Comparison of ENCODE assay signal across 15 cellular contexts in the genomic region with DNA sequence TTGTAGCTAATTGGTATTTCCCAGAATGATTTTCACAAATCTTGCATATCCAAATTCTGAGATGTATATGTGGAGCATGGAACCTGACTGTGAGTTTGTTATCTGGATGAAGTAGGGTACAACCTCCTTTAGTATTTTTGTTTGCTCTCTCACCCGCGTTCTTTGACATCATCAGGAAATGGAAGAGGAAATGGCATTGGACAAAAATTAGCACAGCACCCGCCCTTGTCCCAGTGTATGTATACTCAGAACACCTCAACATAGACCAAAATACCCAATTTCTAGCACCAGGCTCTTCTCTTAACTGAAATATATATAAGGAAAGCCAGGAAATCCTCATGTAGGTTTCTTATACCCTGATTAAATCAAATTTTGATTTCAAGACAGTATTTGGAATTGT. TPM values are rescaled to one million over a fixed set of nuclear protein-coding genes. Genes with fewer than 3 reads are reported as not detected.
DNase-seq lines count a peak whose midpoint lies in the region; ATAC-seq, FAIRE-seq and TF ChIP-seq lines count a peak whose summit lies in the region.
"Had no signal": no experiment of that assay in that cellular context is flagged by ENCODE, and none has a peak within 500 bp of the region (broad histone marks: within the 10 kb centered on the region; RNA-seq: fewer than 3 reads in every experiment).

No MANE protein-coding gene starts in this region.

- TF ChIP-seq POLR2A in heart left ventricle (IDR thresholded peaks at IDR 0.05) (no peak), endothelial cell of umbilical vein (IDR thresholded peaks at IDR 0.05; ENCODE audit: low read depth, low read length) (no peak)

- no peaks in the 10 kb centered on the region for H4K20me1 ChIP-seq in endothelial cell of umbilical vein (replicated peaks; ENCODE audit: control insufficient read depth, extremely low read depth, insufficient read depth, low read length)

- no peak overlapping the region for H3K4me3 ChIP-seq in right cardiac atrium (ENCODE audit: low read length)
- no peak overlapping the region for H3K4me3 ChIP-seq in heart left ventricle
- H3K4me3 ChIP-seq in endothelial cell of umbilical vein (replicated peaks in 1 of 3; ENCODE audit: insufficient read depth in 1 of 3, low read depth in 1 of 3, low read length in 3 of 3) = no peak overlapping the region
- H3K4me3 ChIP-seq in mucosa of descending colon = no peak overlapping the region
- H3K4me3 ChIP-seq: GM12878, GM23248, HAP-1 had no signal

- BruUV-seq in endothelial cell of umbilical vein (replicated peaks; lab: Mats Ljungman, UMichigan) = no TSS peak

- H3K9me3 ChIP-seq in right cardiac atrium (ENCODE audit: control insufficient read depth, low read length) (no peaks in the 10 kb centered on the region), heart left ventricle (no peaks in the 10 kb centered on the region), endothelial cell of umbilical vein (replicated peaks; ENCODE audit: control insufficient read depth, insufficient read depth, low read length) (no peaks in the 10 kb centered on the region), mucosa of descending colon (no peaks in the 10 kb centered on the region)
- H3K9me3 ChIP-seq: Caco-2, HAP-1 had no signal

- H3K27me3 ChIP-seq in right cardiac atrium (ENCODE audit: control insufficient read depth, insufficient read depth) = no peaks in the 10 kb centered on the region
- H3K27me3 ChIP-seq in heart left ventricle = no peaks in the 10 kb centered on the region
- H3K27me3 ChIP-seq in endothelial cell of umbilical vein (ENCODE audit: control insufficient read depth in 2 of 2, insufficient read depth in 2 of 2, low read length in 2 of 2) = no peaks in the 10 kb centered on the region

- H3K27ac ChIP-seq in right cardiac atrium (ENCODE audit: low read length) (no peak overlapping the region), heart left ventricle (peak overlapping the region in 1 of 12 donors; percentile 20), endothelial cell of umbilical vein (ENCODE audit: insufficient read depth, low read depth, low read length) (no peak overlapping the region)
- H3K27ac ChIP-seq: C4-2B, GM23248 had no signal

- CTCF ChIA-PET in endothelial cell of umbilical vein (lab: Charles Lee) = no interaction called here

- TF ChIP-seq CTCF in heart left ventricle (IDR thresholded peaks at IDR 0.05) (no peak), endothelial cell of umbilical vein (IDR thresholded peaks at IDR 0.05; ENCODE audit: extremely low read depth in 1 of 2, insufficient read depth in 1 of 2, low read depth in 1 of 2, low read length in 2 of 2) (no peak), mucosa of descending colon (IDR thresholded peaks at IDR 0.05) (no peak)

- H3K36me3 ChIP-seq in heart left ventricle (no peaks in the 10 kb centered on the region), endothelial cell of umbilical vein (ENCODE audit: control insufficient read depth in 2 of 2, extremely low read depth in 1 of 2, insufficient read depth in 2 of 2, low read length in 2 of 2) (no peaks in the 10 kb centered on the region), mucosa of descending colon (ENCODE audit: low read depth) (no peaks in the 10 kb centered on the region)
- H3K36me3 ChIP-seq: HAP-1 had no signal

- no peak for DNase-seq in right cardiac atrium
- no peak for DNase-seq in heart left ventricle
- peak; percentile 31 for DNase-seq in endothelial cell of umbilical vein (ENCODE audit: low read depth, low spot score)
- no peak for DNase-seq in mucosa of descending colon
- no peak for DNase-seq in NCI-H69 (lab: John Stamatoyannopoulos, UW)
- no peak for DNase-seq in activated CD4-positive, alpha-beta T cell treated with anti-CD3 and anti-CD28 coated beads, Interleukin-2, amount 50 U/mL, for 1 hour
- DNase-seq: Caco-2; CD4-positive, alpha-beta T cell; DMS79 treated with DMSO at 0.1 percent for 48 hours; GM23248 had no signal

- dilution Hi-C loops in endothelial cell of umbilical vein (cut with MboI; ENCODE audit: extremely low pct_ligation_motif_present, low sequenced_read_pairs) = no loop called here

- peak overlapping the region; percentile 52 for H3K4me2 ChIP-seq in endothelial cell of umbilical vein (ENCODE audit: insufficient read depth, low read length)

- no peaks in the 10 kb centered on the region for H3K4me1 ChIP-seq in right cardiac atrium (ENCODE audit: control insufficient read depth, insufficient read depth, low read length)
- H3K4me1 ChIP-seq in heart left ventricle = peaks cover 0 to 1% (median 0%) of the 10 kb centered on the region in 12 donors
- peaks cover 6% of the 10 kb centered on the region for H3K4me1 ChIP-seq in endothelial cell of umbilical vein (ENCODE audit: control insufficient read depth, extremely low read depth, insufficient read depth, low read length)
- H3K4me1 ChIP-seq in mucosa of descending colon (ENCODE audit: low read depth) = no peaks in the 10 kb centered on the region

- no peaks in the 10 kb centered on the region for H3K79me2 ChIP-seq in endothelial cell of umbilical vein (ENCODE audit: control insufficient read depth, insufficient read depth, low read length)

- POLR2A ChIA-PET in endothelial cell of umbilical vein (lab: Charles Lee) = no interaction called here

- intact Hi-C loops in right cardiac atrium (cut with DNase I) (no loop called here), heart left ventricle (cut with DNase I) (no loop called here), endothelial cell of umbilical vein (cut with micrococcal nuclease) (no loop called here), mucosa of descending colon (cut with DNase I, micrococcal nuclease) (no loop called here)

- H3K9ac ChIP-seq in endothelial cell of umbilical vein (replicated peaks; ENCODE audit: extremely low read depth, insufficient read depth, low read length) = no peak overlapping the region
- H3K9ac ChIP-seq: GM23248 had no signal

- H2AFZ ChIP-seq in endothelial cell of umbilical vein (ENCODE audit: low read depth, low read length) = peak overlapping the region; percentile 64
- H2AFZ ChIP-seq: GM23248 had no signal

- FAIRE-seq in endothelial cell of umbilical vein (lab: Jason Lieb, UNC) = peak; percentile 91
- FAIRE-seq: D721Med, GM12878, HepG2 had no signal

- peak; percentile 54 to 88 for ATAC-seq in right cardiac atrium
- no peak for ATAC-seq in heart left ventricle
- ATAC-seq in mucosa of descending colon = peak; percentile 65

- no peaks in the 10 kb centered on the region for H3K9me1 ChIP-seq in endothelial cell of umbilical vein (replicated peaks; ENCODE audit: control insufficient read depth, extremely low read depth, insufficient read depth, low read length)

- 56% methylated on average over 3 of the region's 3 CpGs for WGBS in right cardiac atrium
- 49 to 74% (median 72%) methylated on average over 3 of the region's 3 CpGs for WGBS in heart left ventricle, 4 donors

TF ChIP-seq in endothelial cell of umbilical vein, 7 proteins besides CTCF, POLR2A, EP300 and RAD21:
- TF ChIP-seq GATA2 (IDR thresholded peaks at IDR 0.05; ENCODE audit: insufficient read depth, insufficient read length, low read depth, low read length) = peak; percentile 12
- no peak for TF ChIP-seq POLR2AphosphoS5 (IDR thresholded peaks at IDR 0.05; ENCODE audit: insufficient read depth, low read depth, low read length)

RNA-seq across cellular contexts. Expression of gene PGRMC2, which starts 6.9 kb away (rescaled TPM):
- total RNA-seq in right cardiac atrium (10 to 100 TPM; 63.4 to 66.1 (median 65.2) TPM), heart left ventricle (10 to 100 TPM; 23.8 to 84.1 (median 72.1) TPM), endothelial cell of umbilical vein (58.1 and 63.4 TPM in 2 replicates), mucosa of descending colon (10 to 100 TPM; 75.3 to 91.5 (median 81.6) TPM)
- polyA plus RNA-seq in right cardiac atrium (37.6 TPM), heart left ventricle (10 to 100 TPM; 23.1 to 73.7 TPM), endothelial cell of umbilical vein (6.9 and 10.1 TPM in 2 replicates)
- polyA plus RNA-seq in endothelial cell of umbilical vein (2011; cell fraction: cytosol; rRNA removed) = 15.8 and 18.2 TPM in 2 replicates
- polyA plus RNA-seq in endothelial cell of umbilical vein (2011; cell fraction: nucleus; rRNA removed) = 9.5 and 12.6 TPM in 2 replicates
- polyA plus RNA-seq in endothelial cell of umbilical vein (2012) = 66.0 and 93.3 TPM in 2 replicates
- polyA minus RNA-seq in endothelial cell of umbilical vein = 4.5 and 5.0 TPM in 2 replicates
- polyA minus RNA-seq in endothelial cell of umbilical vein (2011; cell fraction: cytosol; rRNA and poly(A)+ RNA removed) = 5.4 TPM
- 5.4 and 8.5 TPM in 2 replicates for polyA minus RNA-seq in endothelial cell of umbilical vein (2011; cell fraction: nucleus; rRNA and poly(A)+ RNA removed)

Comparison
In these comparisons a context has a peak if more than half of its experiments do, and no peak if none do; other contexts are left out.
1. ATAC-seq: peak in right cardiac atrium (2 of 2) and mucosa of descending colon (single experiment); none in heart left ventricle (0 of 4).